21 cellular contexts compared by ENCODE assay signal in the genomic region with DNA sequence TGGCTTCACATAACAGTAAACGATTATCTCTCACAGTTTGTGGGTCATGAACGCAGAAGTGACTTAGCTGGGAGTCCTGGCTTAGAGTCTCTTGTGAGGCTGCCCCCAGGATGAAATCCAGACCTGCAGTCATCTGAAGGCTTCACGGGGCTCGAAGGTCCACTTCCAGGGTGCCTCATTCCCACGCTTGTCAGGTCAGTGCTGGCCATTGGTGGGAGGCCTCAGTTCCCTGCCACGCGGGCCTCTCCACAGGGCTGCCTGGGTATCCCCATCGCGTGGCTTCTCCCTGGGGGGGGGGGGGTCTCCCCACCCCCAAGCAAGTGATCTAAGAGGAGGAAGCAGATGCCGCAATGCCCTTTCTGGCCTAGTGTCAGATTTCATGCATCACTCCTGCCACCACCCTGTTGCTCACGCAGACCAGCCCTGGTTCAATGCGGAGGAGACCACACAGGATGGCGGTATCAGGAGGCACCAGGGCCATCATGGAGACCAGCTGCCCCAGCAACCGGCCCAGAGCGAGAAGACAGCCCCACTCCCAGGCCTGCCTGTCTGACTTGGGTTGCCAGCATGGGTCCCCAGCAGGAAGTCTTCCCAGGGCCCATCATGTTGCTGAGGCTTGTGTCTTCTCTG.
"Had no signal": no experiment of that assay in that cellular context is flagged by ENCODE, and none has a peak within 500 bp of the region (broad histone marks: within the 10 kb centered on the region; RNA-seq: fewer than 3 reads in every experiment).

No MANE protein-coding gene starts in this region.

- ATAC-seq: activated CD4-positive, CD25-positive, alpha-beta regulatory T cell treated with anti-CD3 and anti-CD28 coated beads, Interleukin-2, amount 50 U/mL, for 24 hours; activated T-cell treated with anti-CD3 and anti-CD28 coated beads, Interleukin-2, amount 50 U/mL, for 72 hours; left ventricle myocardium superior; naive thymus-derived CD8-positive, alpha-beta T cell; stimulated activated memory B cell treated with anti-CD40 and anti-IgM and Interleukin-4, amounts not matched to agents 10 μg/mL and 1 μg/mL and 100 μg/mL, for 72 hours had no signal

- DNase-seq: activated CD4-positive, alpha-beta T cell treated with anti-CD3 and anti-CD28 coated beads, Interleukin-2, amount 50 U/mL, for 1 hour; activated naive CD8-positive, alpha-beta T cell treated with anti-CD3 and anti-CD28 coated beads for 36 hours; activated T-cell treated with anti-CD3 and anti-CD28 coated beads, Interleukin-2, amount 50 U/mL, for 72 hours; amygdala; central memory CD4-positive, alpha-beta T cell; colonic mucosa; effector CD4-positive, alpha-beta T cell; esophagus squamous epithelium; hippocampal formation; left ventricle myocardium superior; SK-N-SH; stimulated activated CD4-positive, alpha-beta T cell treated with anti-CD3 and anti-CD28 coated beads, Interleukin-12 subunit alpha, Interleukin-12 subunit beta, amount 100 ng/mL, for 4 hours; stimulated activated CD4-positive, alpha-beta T cell treated with anti-CD3 and anti-CD28 coated beads, Interleukin-2, amount 100 ng/mL, for 24 hours; substantia nigra; T-helper 1 cell; T1000 had no signal

- H3K4me2 ChIP-seq: SK-N-SH had no signal

- H3K4me1 ChIP-seq: colonic mucosa, esophagus squamous epithelium, prostate gland, tibial nerve had no signal

- H3K9me3 ChIP-seq: colonic mucosa, esophagus squamous epithelium, prostate gland, SK-N-SH, tibial nerve had no signal

- H3K4me3 ChIP-seq: colonic mucosa, esophagus squamous epithelium, prostate gland, tibial nerve had no signal

- H3K9me2 ChIP-seq: SK-N-SH had no signal

- H3K27ac ChIP-seq: colonic mucosa, esophagus squamous epithelium, prostate gland, tibial nerve had no signal

- H3K36me3 ChIP-seq: colonic mucosa, esophagus squamous epithelium, prostate gland, tibial nerve had no signal
